In genomic region chr19:18424890-18425514, GRCh38 we compare ENCODE assay signal across 1 cellular context.
TF ChIP-seq lines count a peak whose summit lies in the region.

No MANE protein-coding gene starts in this region.

TF ChIP-seq in H1, 55 proteins besides CTCF, POLR2A, EP300 and RAD21:
- TF ChIP-seq TAF7 (optimal IDR thresholded peaks at IDR 0.05; ENCODE audit: borderline replicate concordance, low read depth, low read length) (no peak), SAP30 (IDR thresholded peaks at IDR 0.05; ENCODE audit: insufficient read depth, insufficient replicate concordance, low read length) (no peak), SP4 (IDR thresholded peaks at IDR 0.05; ENCODE audit: low read length) (no peak), CREB1 (IDR thresholded peaks at IDR 0.05) (no peak), POLR2AphosphoS5 (IDR thresholded peaks at IDR 0.05; ENCODE audit: low read depth, low read length) (no peak), SIRT6 (IDR thresholded peaks at IDR 0.05; ENCODE audit: low read length) (no peak), ZNF274 (IDR thresholded peaks at IDR 0.05; ENCODE audit: borderline replicate concordance, extremely low read depth, low read length) (no peak), HDAC2 (IDR thresholded peaks at IDR 0.05; ENCODE audit: borderline replicate concordance in 1 of 2, low read depth in 2 of 2, low read length in 2 of 2) (no peak), RFX5 (IDR thresholded peaks at IDR 0.05; ENCODE audit: borderline replicate concordance, low read depth, low read length) (no peak), TAF1 (IDR thresholded peaks at IDR 0.05; ENCODE audit: low read depth, low read length) (no peak), SP2 (IDR thresholded peaks at IDR 0.05; ENCODE audit: low read length) (no peak), CTBP2 (IDR thresholded peaks at IDR 0.05; ENCODE audit: borderline replicate concordance, insufficient read depth, insufficient read length, low read length) (no peak), USF2 (IDR thresholded peaks at IDR 0.05; ENCODE audit: low read length) (no peak)
